In the genomic region with DNA sequence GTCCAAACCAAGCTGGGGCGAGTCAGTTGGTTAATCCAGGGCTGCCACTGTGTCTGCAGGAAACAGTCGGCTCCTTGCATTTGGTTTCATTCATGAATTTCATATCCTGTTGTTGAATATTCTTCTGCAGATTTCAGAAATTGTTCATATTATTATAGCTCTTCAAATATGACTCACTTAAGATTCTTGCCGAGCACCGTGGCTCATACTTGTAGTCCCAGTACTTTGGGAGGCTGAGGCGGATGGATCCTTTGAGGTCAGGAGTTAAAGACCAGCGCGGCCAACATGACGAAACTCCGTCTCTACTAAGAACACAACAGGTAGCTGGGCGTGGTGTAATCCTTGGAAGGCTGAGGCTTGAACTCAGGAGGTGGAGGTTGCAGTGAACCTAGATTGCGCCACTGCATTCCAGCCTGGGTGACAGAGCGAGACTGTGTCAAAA, we compare ENCODE assay signal across 9 cellular contexts. TPM values are rescaled to one million over a fixed set of nuclear protein-coding genes. Genes with fewer than 3 reads are reported as not detected.
DNase-seq lines count a peak whose midpoint lies in the region; ATAC-seq, FAIRE-seq and TF ChIP-seq lines count a peak whose summit lies in the region.
"Had no signal": no experiment of that assay in that cellular context is flagged by ENCODE, and none has a peak within 500 bp of the region (broad histone marks: within the 10 kb centered on the region; RNA-seq: fewer than 3 reads in every experiment).

No MANE protein-coding gene starts in this region.

- no peak for FAIRE-seq in GM12892 (lab: Jason Lieb, UNC)

- peaks cover 72% of the 10 kb centered on the region for H3K4me1 Mint-ChIP-seq in activated naive CD4-positive, alpha-beta T cell treated with anti-CD3 and anti-CD28 coated beads, Interleukin-2, amount 10 ng/mL, durations not matched to agents 7 days and 5 days
- H3K4me1 Mint-ChIP-seq in type B pancreatic cell (ENCODE audit: unreplicated experiment) (peaks cover 18% of the 10 kb centered on the region), nephron progenitor cell (peaks cover 41% of the 10 kb centered on the region)

- CTCF ChIA-PET in activated naive CD4-positive, alpha-beta T cell treated with anti-CD3 and anti-CD28 coated beads, Interleukin-2, amount 10 ng/mL, durations not matched to agents 7 days and 5 days (lab: Charles Lee) = interaction anchor here (1.5 kb wide), 1 partner anchor 22 kb away, joined by 3 read pairs; no protein-coding TSS in a partner anchor

- no peaks in the 10 kb centered on the region for H3K27me3 ChIP-seq in cardiac muscle cell

- H3K9me3 ChIP-seq in cardiac muscle cell (ENCODE audit: low read depth) = no peaks in the 10 kb centered on the region

- peaks cover 5% of the 10 kb centered on the region for H3K36me3 ChIP-seq in cardiac muscle cell

- H3K36me3 Mint-ChIP-seq in activated naive CD4-positive, alpha-beta T cell treated with anti-CD3 and anti-CD28 coated beads, Interleukin-2, amount 10 ng/mL, durations not matched to agents 7 days and 5 days = peaks cover 57% of the 10 kb centered on the region
- peaks cover 8% of the 10 kb centered on the region for H3K36me3 Mint-ChIP-seq in type B pancreatic cell
- H3K36me3 Mint-ChIP-seq in nephron progenitor cell (ENCODE audit: low read depth) = peaks cover 12% of the 10 kb centered on the region

- TF ChIP-seq POLR2A in GM12892 (IDR thresholded peaks at IDR 0.05; ENCODE audit: low read depth, low read length) = no peak

- intact Hi-C loops in Right ventricle myocardium inferior (cut with DNase I) = loop anchor here (2.0 kb wide), 1 partner anchor 21 kb away; no protein-coding TSS in a partner anchor

- no peaks in the 10 kb centered on the region for H3K27me3 Mint-ChIP-seq in activated naive CD4-positive, alpha-beta T cell treated with anti-CD3 and anti-CD28 coated beads, Interleukin-2, amount 10 ng/mL, durations not matched to agents 7 days and 5 days
- H3K27me3 Mint-ChIP-seq in type B pancreatic cell (no peaks in the 10 kb centered on the region), nephron progenitor cell (ENCODE audit: low read depth, poor library complexity) (peaks cover 2% of the 10 kb centered on the region)

- H3K4me3 Mint-ChIP-seq in activated naive CD4-positive, alpha-beta T cell treated with anti-CD3 and anti-CD28 coated beads, Interleukin-2, amount 10 ng/mL, durations not matched to agents 7 days and 5 days = peak overlapping the region; percentile 7
- H3K4me3 Mint-ChIP-seq in type B pancreatic cell (no peak overlapping the region), nephron progenitor cell (no peak overlapping the region)

- H3K27ac Mint-ChIP-seq in activated naive CD4-positive, alpha-beta T cell treated with anti-CD3 and anti-CD28 coated beads, Interleukin-2, amount 10 ng/mL, durations not matched to agents 7 days and 5 days = peak overlapping the region; percentile 82
- peak overlapping the region; percentile 61 for H3K27ac Mint-ChIP-seq in type B pancreatic cell
- H3K27ac Mint-ChIP-seq in nephron progenitor cell = no peak overlapping the region

- ATAC-seq in Right ventricle myocardium inferior = no peak

- peak in 1 of 2 donors; percentile 90 for DNase-seq in cardiac muscle cell (ENCODE audit: low read depth in 1 of 2, low spot score in 1 of 2)
- no peak for DNase-seq in Right ventricle myocardium inferior (ENCODE audit: missing footprints)
- no peak for DNase-seq in activated naive CD4-positive, alpha-beta T cell treated with anti-CD3 and anti-CD28 coated beads, Interleukin-2, amount 10 ng/mL, durations not matched to agents 7 days and 5 days
- peak; percentile 72 for DNase-seq in hepatic stellate cell (ENCODE audit: low spot score)
- no peak for DNase-seq in type B pancreatic cell (ENCODE audit: extremely low spot score, unreplicated experiment)
- DNase-seq in GM12892 (ENCODE audit: insufficient read length) = no peak
- DNase-seq in nephron progenitor cell = no peak
- DNase-seq in mesenteric fat pad (ENCODE audit: low spot score) = no peak
- DNase-seq: DMS53 had no signal

- TF ChIP-seq CTCF in cardiac muscle cell (IDR thresholded peaks at IDR 0.05; ENCODE audit: low read depth, low read length) (no peak), type B pancreatic cell (conservative IDR thresholded peaks at IDR 0.05) (no peak), nephron progenitor cell (IDR thresholded peaks at IDR 0.05) (no peak)

- no peak overlapping the region for H3K4me3 ChIP-seq in cardiac muscle cell

- peak overlapping the region; percentile 97 for H3K27ac ChIP-seq in cardiac muscle cell

- H3K9me3 Mint-ChIP-seq in activated naive CD4-positive, alpha-beta T cell treated with anti-CD3 and anti-CD28 coated beads, Interleukin-2, amount 10 ng/mL, durations not matched to agents 7 days and 5 days = no peaks in the 10 kb centered on the region
- H3K9me3 Mint-ChIP-seq in type B pancreatic cell = no peaks in the 10 kb centered on the region
- H3K9me3 Mint-ChIP-seq in nephron progenitor cell = no peaks in the 10 kb centered on the region

- peaks cover 73% of the 10 kb centered on the region for H3K4me1 ChIP-seq in cardiac muscle cell (ENCODE audit: low read depth)

RNA-seq across cellular contexts. Expression of gene PFKP, which starts 24.0 kb away (rescaled TPM):
- total RNA-seq in cardiac muscle cell (639 and 805 TPM in 2 replicates), Right ventricle myocardium inferior (181 TPM), type B pancreatic cell (ENCODE audit: low replicate concordance) (48.8 and 52.0 TPM in 2 replicates), mesenteric fat pad (37.9 TPM)
- polyA plus RNA-seq in cardiac muscle cell = 677 and 781 TPM in 2 replicates
- polyA plus RNA-seq in GM12892 (2012; ENCODE audit: missing spikeins) = 162 TPM
